ENCODE assay signal across 1 cellular context in genomic region chr11:3130269-3131071, GRCh38.
TF ChIP-seq lines count a peak whose summit lies in the region.

No MANE protein-coding gene starts in this region.

TF ChIP-seq in WTC11, 78 proteins besides CTCF, POLR2A, EP300 and RAD21 (continued from another document):
- TF ChIP-seq ZNF512 (CRISPR knock-in tag; IDR thresholded peaks at IDR 0.05; ENCODE audit: borderline replicate concordance) = no peak
- no peak for TF ChIP-seq TEAD1 (CRISPR knock-in tag; IDR thresholded peaks at IDR 0.05)
